8 cellular contexts compared by ENCODE assay signal in genomic region chr5:177134653-177135225, GRCh38. TPM values are rescaled to one million over a fixed set of nuclear protein-coding genes. Genes with fewer than 3 reads are reported as not detected.
A peak's percentile ranks its signal among the peaks of the same experiment; 100 is the strongest.
DNase-seq lines count a peak whose midpoint lies in the region; ATAC-seq and TF ChIP-seq lines count a peak whose summit lies in the region.

No MANE protein-coding gene starts in this region.

- H3K4me3 ChIP-seq in gastroesophageal sphincter (peak overlapping the region; percentile 50 to 80), spleen (peak overlapping the region; percentile 47 to 93 (median 76))

- TF ChIP-seq POLR2A in gastroesophageal sphincter (IDR thresholded peaks at IDR 0.05) (no peak), spleen (IDR thresholded peaks at IDR 0.05) (no peak)

- peak overlapping the region; percentile 16 to 97 (median 92) for H3K27ac ChIP-seq in gastroesophageal sphincter
- peak overlapping the region; percentile 57 to 97 (median 95) for H3K27ac ChIP-seq in spleen

- 7 to 20% methylated on average over 9 of the region's 13 CpGs for WGBS in gastroesophageal sphincter (ENCODE audit: low coverage in 1 of 2), 2 donors
- WGBS in spleen, 5 donors = 14 to 20% (median 19%) methylated on average over 12 to 13 of the region's 13 CpGs

- H3K4me1 Mint-ChIP-seq in T-helper 2 cell treated with Interferon-gamma antibody and Interleukin-4, amounts not matched to agents 5 μg/mL and 100 μg/mL, for 36 hours (ENCODE audit: low read depth) = peaks cover 24% of the 10 kb centered on the region

- H3K27ac Mint-ChIP-seq in T-helper 2 cell treated with Interferon-gamma antibody and Interleukin-4, amounts not matched to agents 5 μg/mL and 100 μg/mL, for 36 hours = peak overlapping the region; percentile 90

- H3K36me3 ChIP-seq in gastroesophageal sphincter (peaks cover 0 to 20% of the 10 kb centered on the region in 2 donors), spleen (peaks cover 0 to 49% (median 11%) of the 10 kb centered on the region in 6 donors)

- peak overlapping the region; percentile 95 for H3K4me3 Mint-ChIP-seq in T-helper 2 cell treated with Interferon-gamma antibody and Interleukin-4, amounts not matched to agents 5 μg/mL and 100 μg/mL, for 36 hours

- intact Hi-C loops in spleen (cut with DNase I; ENCODE audit: low total_unique reads) = no loop called here

- H3K27me3 ChIP-seq in gastroesophageal sphincter (no peaks in the 10 kb centered on the region), spleen (replicated peaks in 1 of 7) (no peaks in the 10 kb centered on the region)

- TF ChIP-seq EP300 in gastroesophageal sphincter (IDR thresholded peaks at IDR 0.05) = no peak

- H3K9me3 Mint-ChIP-seq in T-helper 2 cell treated with Interferon-gamma antibody and Interleukin-4, amounts not matched to agents 5 μg/mL and 100 μg/mL, for 36 hours = no peaks in the 10 kb centered on the region

- H3K27me3 Mint-ChIP-seq in T-helper 2 cell treated with Interferon-gamma antibody and Interleukin-4, amounts not matched to agents 5 μg/mL and 100 μg/mL, for 36 hours (ENCODE audit: low read depth) = no peaks in the 10 kb centered on the region

- H3K9me3 ChIP-seq in gastroesophageal sphincter = no peaks in the 10 kb centered on the region
- no peaks in the 10 kb centered on the region for H3K9me3 ChIP-seq in spleen

- ATAC-seq in gastroesophageal sphincter = no peak
- no peak for ATAC-seq in HG02884 (IDR thresholded peaks at IDR 0.05; ENCODE audit: unreplicated experiment)
- ATAC-seq in HG02938 (IDR thresholded peaks at IDR 0.05; ENCODE audit: unreplicated experiment) = no peak
- no peak for ATAC-seq in GM19455 (IDR thresholded peaks at IDR 0.05; ENCODE audit: unreplicated experiment)

- peaks cover 36% of the 10 kb centered on the region for H3K36me3 Mint-ChIP-seq in T-helper 2 cell treated with Interferon-gamma antibody and Interleukin-4, amounts not matched to agents 5 μg/mL and 100 μg/mL, for 36 hours (ENCODE audit: low read depth)

- no peak for TF ChIP-seq CTCF in gastroesophageal sphincter (IDR thresholded peaks at IDR 0.05)
- no peak for TF ChIP-seq CTCF in spleen (IDR thresholded peaks at IDR 0.05 in 8 of 11, conservative IDR thresholded peaks at IDR 0.05 in 3 of 11)

- DNase-seq in NCI-H2171 treated with DMSO at 0.1 percent for 48 hours (lab: John Stamatoyannopoulos, UW) (peak; percentile 8), NCI-H2171 (lab: John Stamatoyannopoulos, UW) (no peak), spleen (no peak)
- DNase-seq in T-helper 2 cell treated with Interferon-gamma antibody and Interleukin-4, amounts not matched to agents 5 μg/mL and 100 μg/mL, for 36 hours (ENCODE audit: low spot score) = no peak

- peaks cover 10 to 71% (median 32%) of the 10 kb centered on the region in 3 donors for H3K4me1 ChIP-seq in gastroesophageal sphincter
- peaks cover 32 to 72% (median 67%) of the 10 kb centered on the region in 6 donors for H3K4me1 ChIP-seq in spleen

RNA-seq across cellular contexts. Expression of gene NSD1, which starts 1.2 kb away (rescaled TPM):
- 10 to 100 TPM; 41.1 to 58.4 (median 49.5) TPM for total RNA-seq in gastroesophageal sphincter
- total RNA-seq in spleen = 100 to 1,000 TPM in 2 of 7 donors, 10 to 100 TPM in 5; 65.0 to 130 (median 79.7) TPM
- polyA plus RNA-seq in spleen = 1 to 10 TPM; 4.1 to 9.7 (median 5.0) TPM

RNA-seq across cellular contexts. Expression of gene FGFR4, which starts 48.0 kb away (rescaled TPM):
- 1 to 10 TPM; 3.0 to 7.4 (median 6.6) TPM for total RNA-seq in gastroesophageal sphincter
- total RNA-seq in spleen = 10 to 100 TPM; 10.1 to 41.6 (median 28.9) TPM
- 10 to 100 TPM in 2 of 3 donors, 1 to 10 TPM in 1; 5.2 to 23.4 (median 15.4) TPM for polyA plus RNA-seq in spleen
